In genomic region chr20:11380283-11380682, GRCh38 we compare ENCODE assay signal across 21 cellular contexts.
DNase-seq lines count a peak whose midpoint lies in the region; ATAC-seq and TF ChIP-seq lines count a peak whose summit lies in the region.
"Had no signal": no experiment of that assay in that cellular context is flagged by ENCODE, and none has a peak within 500 bp of the region (broad histone marks: within the 10 kb centered on the region; RNA-seq: fewer than 3 reads in every experiment).

No MANE protein-coding gene starts in this region.

- no peak for DNase-seq in mesenchymal stem cell
- DNase-seq in body of pancreas, result no peak
- DNase-seq in NCI-H2196 treated with DMSO at 0.1 percent for 48 hours (lab: John Stamatoyannopoulos, UW; ENCODE audit: unreplicated experiment), result no peak
- DNase-seq in medulla oblongata (ENCODE audit: extremely low spot score), result no peak
- DNase-seq in hepatic stellate cell (ENCODE audit: low spot score), result no peak
- DNase-seq: ACHN; activated CD4-positive, alpha-beta memory T cell treated with anti-CD3 and anti-CD28 coated beads for 36 hours; activated CD4-positive, CD25-positive, alpha-beta regulatory T cell; activated effector memory CD4-positive, alpha-beta T cell treated with Interleukin-2 at 50 U/mL for 16 hours; activated naive CD8-positive, alpha-beta T cell treated with anti-CD3 and anti-CD28 coated beads, Interleukin-2, amount 10 ng/mL, durations not matched to agents 7 days and 5 days; C1 segment of cervical spinal cord; cerebellar nuclear complex; NCI-H187 treated with DMSO at 0.1 percent for 48 hours; NCI-H2227 treated with DMSO at 0.1 percent for 48 hours; sigmoid colon; T1000 had no signal

- no peak overlapping the region for H3K18ac ChIP-seq in mesenchymal stem cell (ENCODE audit: low read depth in 1 of 2, low read length in 2 of 2)

- intact Hi-C loops in body of pancreas (cut with DNase I), result no loop called here

- no peak overlapping the region for H4K8ac ChIP-seq in mesenchymal stem cell (ENCODE audit: low read length)

- H3K79me1 ChIP-seq in mesenchymal stem cell (replicated peaks; ENCODE audit: low read length, poor library complexity, severe bottlenecking), result no peaks in the 10 kb centered on the region

- no peaks in the 10 kb centered on the region for H3K36me3 ChIP-seq in mesenchymal stem cell (ENCODE audit: control insufficient read depth in 1 of 2, insufficient read depth in 2 of 2, low read depth in 1 of 2, low read length in 2 of 2)
- H3K36me3 ChIP-seq in body of pancreas (replicated peaks in 1 of 2; ENCODE audit: insufficient read depth in 1 of 2, low read depth in 2 of 2), result no peaks in the 10 kb centered on the region
- H3K36me3 ChIP-seq: sigmoid colon had no signal

- H3K9ac ChIP-seq in mesenchymal stem cell (ENCODE audit: low read length), result no peak overlapping the region

- H2BK15ac ChIP-seq in mesenchymal stem cell (ENCODE audit: low read depth, poor library complexity, severe bottlenecking), result no peak overlapping the region

- H3K23ac ChIP-seq in mesenchymal stem cell (ENCODE audit: low read length in 2 of 2), result no peak overlapping the region

- ATAC-seq in GM18868 (IDR thresholded peaks at IDR 0.05; ENCODE audit: unreplicated experiment) (peak; percentile 63), GM21619 (IDR thresholded peaks at IDR 0.05; ENCODE audit: unreplicated experiment) (peak; percentile 48), HG03432 (IDR thresholded peaks at IDR 0.05; ENCODE audit: unreplicated experiment) (peak; percentile 70), body of pancreas (no peak)
- ATAC-seq: left lobe of liver, Right ventricle myocardium inferior had no signal

- H3K27me3 ChIP-seq in mesenchymal stem cell (ENCODE audit: control insufficient read depth in 1 of 2, insufficient read depth in 1 of 2, low read length in 2 of 2), result peaks cover 0 to 8% of the 10 kb centered on the region in 2 experiments
- no peaks in the 10 kb centered on the region for H3K27me3 ChIP-seq in body of pancreas
- H3K27me3 ChIP-seq: sigmoid colon had no signal

- H3K9me3 ChIP-seq in mesenchymal stem cell (ENCODE audit: control insufficient read depth, low read length) (no peaks in the 10 kb centered on the region), body of pancreas (no peaks in the 10 kb centered on the region)
- H3K9me3 ChIP-seq: sigmoid colon had no signal

- 88% methylated on average over 1 of the region's 1 CpG for WGBS in mesenchymal stem cell
- 46 to 59% methylated on average over 1 of the region's 1 CpG for WGBS in body of pancreas, 2 donors

- H3K27ac ChIP-seq in mesenchymal stem cell (ENCODE audit: low read length, poor library complexity, severe bottlenecking) (no peak overlapping the region), body of pancreas (no peak overlapping the region)
- H3K27ac ChIP-seq: sigmoid colon had no signal

- no peak for TF ChIP-seq POLR2A in body of pancreas (IDR thresholded peaks at IDR 0.05)

- H3K4me1 ChIP-seq in mesenchymal stem cell (ENCODE audit: control insufficient read depth, insufficient read depth, low read depth, low read length), result peaks cover 11% of the 10 kb centered on the region
- no peaks in the 10 kb centered on the region for H3K4me1 ChIP-seq in body of pancreas
- H3K4me1 ChIP-seq: sigmoid colon had no signal

- no peak overlapping the region for H3K4me3 ChIP-seq in mesenchymal stem cell (ENCODE audit: insufficient read depth in 1 of 2, low read depth in 1 of 2, low read length in 2 of 2)
- H3K4me3 ChIP-seq in body of pancreas, result no peak overlapping the region
- H3K4me3 ChIP-seq: sigmoid colon had no signal

- no peak overlapping the region for H3K4me2 ChIP-seq in mesenchymal stem cell (ENCODE audit: low read length, poor library complexity, severe bottlenecking)

- H2AFZ ChIP-seq in mesenchymal stem cell (ENCODE audit: low read depth, low read length), result no peak overlapping the region

- no peak overlapping the region for H2BK120ac ChIP-seq in mesenchymal stem cell (ENCODE audit: low read depth, low read length)

- no peak overlapping the region for H4K91ac ChIP-seq in mesenchymal stem cell (ENCODE audit: low read length)

- no peak overlapping the region for H3K4ac ChIP-seq in mesenchymal stem cell (ENCODE audit: low read depth in 1 of 2, low read length in 2 of 2)

- peak overlapping the region; percentile 19 for H2AK5ac ChIP-seq in mesenchymal stem cell (ENCODE audit: low read length, severe bottlenecking)

- no peak overlapping the region for H3K14ac ChIP-seq in mesenchymal stem cell (ENCODE audit: low read length in 2 of 2)

- no peak for TF ChIP-seq CTCF in body of pancreas (IDR thresholded peaks at IDR 0.05)

- no peak overlapping the region for H2BK5ac ChIP-seq in mesenchymal stem cell (ENCODE audit: low read depth, low read length, poor library complexity, severe bottlenecking)

- H2BK12ac ChIP-seq in mesenchymal stem cell (ENCODE audit: low read length in 2 of 2), result no peak overlapping the region
